In the genomic region with DNA sequence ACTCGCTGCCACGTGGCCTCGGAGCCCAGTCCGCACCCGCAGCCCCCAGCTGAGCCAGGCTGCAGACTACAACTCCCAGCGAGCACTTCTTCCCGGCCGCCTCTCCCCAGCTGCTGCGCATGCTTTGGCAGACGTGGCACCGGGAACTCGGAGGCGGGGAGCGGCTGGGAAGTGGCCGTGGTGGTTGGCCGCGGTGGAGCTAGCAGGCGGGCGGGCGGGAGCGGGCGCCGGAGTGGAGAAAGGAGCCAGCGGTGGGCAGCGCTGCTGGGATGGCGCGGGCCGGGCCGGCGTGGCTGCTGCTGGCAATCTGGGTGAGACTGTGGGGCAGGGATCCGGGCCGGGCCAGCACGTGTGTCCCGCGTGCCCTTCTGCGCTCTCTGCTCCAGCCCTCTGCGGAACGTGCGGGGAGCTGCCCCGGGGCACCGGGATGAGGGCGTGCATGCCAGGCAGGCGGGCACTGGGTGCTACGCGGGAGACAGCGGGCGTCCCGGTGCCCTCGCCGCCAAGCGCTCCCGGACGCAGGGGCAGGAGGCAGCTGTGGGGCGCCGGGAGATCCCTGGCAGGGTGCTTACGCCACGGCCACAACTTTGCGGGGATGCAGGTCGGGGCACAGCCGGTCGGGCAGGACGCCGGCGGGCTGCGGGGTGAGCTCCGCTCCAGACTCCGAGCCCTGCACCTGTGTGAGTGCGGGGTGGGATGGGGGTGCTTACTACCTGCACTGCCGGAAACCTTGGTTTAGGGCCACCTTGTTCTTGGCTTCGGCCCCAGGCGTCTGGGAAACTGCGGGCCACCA, we compare ENCODE assay signal across 1 cellular context.
TF ChIP-seq lines count a peak whose summit lies in the region.

A gene (plus strand): TSS at position 130 of the 793 bp plus-strand sequence. CDS start 140 bp downstream, at position 270.

TF ChIP-seq in HepG2, 621 proteins besides CTCF, POLR2A, EP300 and RAD21 (continued from another document and continues in another):
- TF ChIP-seq, protein P1, sequence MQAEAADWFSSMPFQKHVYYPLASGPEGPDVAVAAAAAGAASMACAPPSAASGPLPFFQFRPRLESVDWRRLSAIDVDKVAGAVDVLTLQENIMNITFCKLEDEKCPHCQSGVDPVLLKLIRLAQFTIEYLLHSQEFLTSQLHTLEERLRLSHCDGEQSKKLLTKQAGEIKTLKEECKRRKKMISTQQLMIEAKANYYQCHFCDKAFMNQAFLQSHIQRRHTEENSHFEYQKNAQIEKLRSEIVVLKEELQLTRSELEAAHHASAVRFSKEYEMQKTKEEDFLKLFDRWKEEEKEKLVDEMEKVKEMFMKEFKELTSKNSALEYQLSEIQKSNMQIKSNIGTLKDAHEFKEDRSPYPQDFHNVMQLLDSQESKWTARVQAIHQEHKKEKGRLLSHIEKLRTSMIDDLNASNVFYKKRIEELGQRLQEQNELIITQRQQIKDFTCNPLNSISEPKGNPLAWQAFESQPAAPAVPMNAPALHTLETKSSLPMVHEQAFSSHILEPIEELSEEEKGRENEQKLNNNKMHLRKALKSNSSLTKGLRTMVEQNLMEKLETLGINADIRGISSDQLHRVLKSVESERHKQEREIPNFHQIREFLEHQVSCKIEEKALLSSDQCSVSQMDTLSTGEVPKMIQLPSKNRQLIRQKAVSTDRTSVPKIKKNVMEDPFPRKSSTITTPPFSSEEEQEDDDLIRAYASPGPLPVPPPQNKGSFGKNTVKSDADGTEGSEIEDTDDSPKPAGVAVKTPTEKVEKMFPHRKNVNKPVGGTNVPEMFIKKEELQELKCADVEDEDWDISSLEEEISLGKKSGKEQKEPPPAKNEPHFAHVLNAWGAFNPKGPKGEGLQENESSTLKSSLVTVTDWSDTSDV (CRISPR knock-in tag; IDR thresholded peaks at IDR 0.05), result peak; percentile 34
- TF ChIP-seq MZF1 (CRISPR knock-in tag; IDR thresholded peaks at IDR 0.05; ENCODE audit: borderline replicate concordance) (no peak), ZNF292 (CRISPR knock-in tag; IDR thresholded peaks at IDR 0.05; ENCODE audit: borderline replicate concordance, low read depth) (peak; percentile 75), ZNF367 (CRISPR knock-in tag; IDR thresholded peaks at IDR 0.05; ENCODE audit: borderline replicate concordance) (no peak), ZNF263 (CRISPR knock-in tag; IDR thresholded peaks at IDR 0.05) (no peak), CHD4 (IDR thresholded peaks at IDR 0.05; ENCODE audit: borderline replicate concordance, low read length) (no peak), HOXA7 (CRISPR knock-in tag; IDR thresholded peaks at IDR 0.05) (no peak), ATAD3A (CRISPR knock-in tag; IDR thresholded peaks at IDR 0.05) (no peak), MIER2 (CRISPR knock-in tag; IDR thresholded peaks at IDR 0.05) (peak; percentile 47; the same call in 1 of the 2 replicates), CBX5 (CRISPR knock-in tag; IDR thresholded peaks at IDR 0.05; ENCODE audit: borderline replicate concordance) (peak; percentile 68; the same call in 1 of the 2 replicates), MIXL1 (CRISPR knock-in tag; IDR thresholded peaks at IDR 0.05) (no peak; the same call in 1 of the 2 replicates), NBN (conservative IDR thresholded peaks at IDR 0.05) (no peak), MLLT10 (CRISPR knock-in tag; IDR thresholded peaks at IDR 0.05) (no peak), ZNF124 (CRISPR knock-in tag; IDR thresholded peaks at IDR 0.05) (no peak), SRSF4 (IDR thresholded peaks at IDR 0.05; ENCODE audit: low read depth, low read length, poor library complexity, severe bottlenecking) (no peak), HDAC2 (CRISPR knock-in tag; IDR thresholded peaks at IDR 0.05) (peak; percentile 44; the same call in 1 of the 2 replicates), GABPB1 (CRISPR knock-in tag; IDR thresholded peaks at IDR 0.05) (peak; percentile 93), FOXJ3 (CRISPR knock-in tag; IDR thresholded peaks at IDR 0.05; ENCODE audit: borderline replicate concordance) (peak; percentile 39; the same call in 1 of the 2 replicates), ZNF207 (IDR thresholded peaks at IDR 0.05; ENCODE audit: borderline replicate concordance) (no peak), SIN3B (IDR thresholded peaks at IDR 0.05; ENCODE audit: low read length) (no peak)
- TF ChIP-seq, protein P2, sequence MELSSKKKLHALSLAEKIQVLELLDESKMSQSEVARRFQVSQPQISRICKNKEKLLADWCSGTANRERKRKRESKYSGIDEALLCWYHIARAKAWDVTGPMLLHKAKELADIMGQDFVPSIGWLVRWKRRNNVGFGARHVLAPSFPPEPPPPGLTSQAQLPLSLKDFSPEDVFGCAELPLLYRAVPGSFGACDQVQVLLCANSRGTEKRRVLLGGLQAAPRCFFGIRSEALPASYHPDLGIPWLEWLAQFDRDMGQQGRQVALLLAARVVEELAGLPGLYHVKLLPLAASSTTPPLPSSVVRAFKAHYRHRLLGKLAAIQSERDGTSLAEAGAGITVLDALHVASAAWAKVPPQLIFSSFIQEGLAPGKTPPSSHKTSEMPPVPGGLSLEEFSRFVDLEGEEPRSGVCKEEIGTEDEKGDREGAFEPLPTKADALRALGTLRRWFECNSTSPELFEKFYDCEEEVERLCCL (CRISPR knock-in tag; IDR thresholded peaks at IDR 0.05; ENCODE audit: borderline replicate concordance), result 0 out of 2 replicates have a peak, but pooled peaks have one; percentile 22
- TF ChIP-seq, protein P3, sequence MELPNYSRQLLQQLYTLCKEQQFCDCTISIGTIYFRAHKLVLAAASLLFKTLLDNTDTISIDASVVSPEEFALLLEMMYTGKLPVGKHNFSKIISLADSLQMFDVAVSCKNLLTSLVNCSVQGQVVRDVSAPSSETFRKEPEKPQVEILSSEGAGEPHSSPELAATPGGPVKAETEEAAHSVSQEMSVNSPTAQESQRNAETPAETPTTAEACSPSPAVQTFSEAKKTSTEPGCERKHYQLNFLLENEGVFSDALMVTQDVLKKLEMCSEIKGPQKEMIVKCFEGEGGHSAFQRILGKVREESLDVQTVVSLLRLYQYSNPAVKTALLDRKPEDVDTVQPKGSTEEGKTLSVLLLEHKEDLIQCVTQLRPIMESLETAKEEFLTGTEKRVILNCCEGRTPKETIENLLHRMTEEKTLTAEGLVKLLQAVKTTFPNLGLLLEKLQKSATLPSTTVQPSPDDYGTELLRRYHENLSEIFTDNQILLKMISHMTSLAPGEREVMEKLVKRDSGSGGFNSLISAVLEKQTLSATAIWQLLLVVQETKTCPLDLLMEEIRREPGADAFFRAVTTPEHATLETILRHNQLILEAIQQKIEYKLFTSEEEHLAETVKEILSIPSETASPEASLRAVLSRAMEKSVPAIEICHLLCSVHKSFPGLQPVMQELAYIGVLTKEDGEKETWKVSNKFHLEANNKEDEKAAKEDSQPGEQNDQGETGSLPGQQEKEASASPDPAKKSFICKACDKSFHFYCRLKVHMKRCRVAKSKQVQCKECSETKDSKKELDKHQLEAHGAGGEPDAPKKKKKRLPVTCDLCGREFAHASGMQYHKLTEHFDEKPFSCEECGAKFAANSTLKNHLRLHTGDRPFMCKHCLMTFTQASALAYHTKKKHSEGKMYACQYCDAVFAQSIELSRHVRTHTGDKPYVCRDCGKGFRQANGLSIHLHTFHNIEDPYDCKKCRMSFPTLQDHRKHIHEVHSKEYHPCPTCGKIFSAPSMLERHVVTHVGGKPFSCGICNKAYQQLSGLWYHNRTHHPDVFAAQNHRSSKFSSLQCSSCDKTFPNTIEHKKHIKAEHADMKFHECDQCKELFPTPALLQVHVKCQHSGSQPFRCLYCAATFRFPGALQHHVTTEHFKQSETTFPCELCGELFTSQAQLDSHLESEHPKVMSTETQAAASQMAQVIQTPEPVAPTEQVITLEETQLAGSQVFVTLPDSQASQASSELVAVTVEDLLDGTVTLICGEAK (IDR thresholded peaks at IDR 0.05), result no peak
- TF ChIP-seq, protein P3 (CRISPR knock-in tag; IDR thresholded peaks at IDR 0.05), result peak; percentile 82
- TF ChIP-seq, protein P4, sequence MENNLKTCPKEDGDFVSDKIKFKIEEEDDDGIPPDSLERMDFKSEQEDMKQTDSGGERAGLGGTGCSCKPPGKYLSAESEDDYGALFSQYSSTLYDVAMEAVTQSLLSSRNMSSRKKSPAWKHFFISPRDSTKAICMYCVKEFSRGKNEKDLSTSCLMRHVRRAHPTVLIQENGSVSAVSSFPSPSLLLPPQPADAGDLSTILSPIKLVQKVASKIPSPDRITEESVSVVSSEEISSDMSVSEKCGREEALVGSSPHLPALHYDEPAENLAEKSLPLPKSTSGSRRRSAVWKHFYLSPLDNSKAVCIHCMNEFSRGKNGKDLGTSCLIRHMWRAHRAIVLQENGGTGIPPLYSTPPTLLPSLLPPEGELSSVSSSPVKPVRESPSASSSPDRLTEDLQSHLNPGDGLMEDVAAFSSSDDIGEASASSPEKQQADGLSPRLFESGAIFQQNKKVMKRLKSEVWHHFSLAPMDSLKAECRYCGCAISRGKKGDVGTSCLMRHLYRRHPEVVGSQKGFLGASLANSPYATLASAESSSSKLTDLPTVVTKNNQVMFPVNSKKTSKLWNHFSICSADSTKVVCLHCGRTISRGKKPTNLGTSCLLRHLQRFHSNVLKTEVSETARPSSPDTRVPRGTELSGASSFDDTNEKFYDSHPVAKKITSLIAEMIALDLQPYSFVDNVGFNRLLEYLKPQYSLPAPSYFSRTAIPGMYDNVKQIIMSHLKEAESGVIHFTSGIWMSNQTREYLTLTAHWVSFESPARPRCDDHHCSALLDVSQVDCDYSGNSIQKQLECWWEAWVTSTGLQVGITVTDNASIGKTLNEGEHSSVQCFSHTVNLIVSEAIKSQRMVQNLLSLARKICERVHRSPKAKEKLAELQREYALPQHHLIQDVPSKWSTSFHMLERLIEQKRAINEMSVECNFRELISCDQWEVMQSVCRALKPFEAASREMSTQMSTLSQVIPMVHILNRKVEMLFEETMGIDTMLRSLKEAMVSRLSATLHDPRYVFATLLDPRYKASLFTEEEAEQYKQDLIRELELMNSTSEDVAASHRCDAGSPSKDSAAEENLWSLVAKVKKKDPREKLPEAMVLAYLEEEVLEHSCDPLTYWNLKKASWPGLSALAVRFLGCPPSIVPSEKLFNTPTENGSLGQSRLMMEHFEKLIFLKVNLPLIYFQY (CRISPR knock-in tag; IDR thresholded peaks at IDR 0.05; ENCODE audit: borderline replicate concordance), result peak; percentile 56; the same call in 1 of the 2 replicates
- TF ChIP-seq, protein P5, sequence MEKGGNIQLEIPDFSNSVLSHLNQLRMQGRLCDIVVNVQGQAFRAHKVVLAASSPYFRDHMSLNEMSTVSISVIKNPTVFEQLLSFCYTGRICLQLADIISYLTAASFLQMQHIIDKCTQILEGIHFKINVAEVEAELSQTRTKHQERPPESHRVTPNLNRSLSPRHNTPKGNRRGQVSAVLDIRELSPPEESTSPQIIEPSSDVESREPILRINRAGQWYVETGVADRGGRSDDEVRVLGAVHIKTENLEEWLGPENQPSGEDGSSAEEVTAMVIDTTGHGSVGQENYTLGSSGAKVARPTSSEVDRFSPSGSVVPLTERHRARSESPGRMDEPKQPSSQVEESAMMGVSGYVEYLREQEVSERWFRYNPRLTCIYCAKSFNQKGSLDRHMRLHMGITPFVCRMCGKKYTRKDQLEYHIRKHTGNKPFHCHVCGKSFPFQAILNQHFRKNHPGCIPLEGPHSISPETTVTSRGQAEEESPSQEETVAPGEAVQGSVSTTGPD (CRISPR knock-in tag; IDR thresholded peaks at IDR 0.05), result no peak
- TF ChIP-seq, protein P6, sequence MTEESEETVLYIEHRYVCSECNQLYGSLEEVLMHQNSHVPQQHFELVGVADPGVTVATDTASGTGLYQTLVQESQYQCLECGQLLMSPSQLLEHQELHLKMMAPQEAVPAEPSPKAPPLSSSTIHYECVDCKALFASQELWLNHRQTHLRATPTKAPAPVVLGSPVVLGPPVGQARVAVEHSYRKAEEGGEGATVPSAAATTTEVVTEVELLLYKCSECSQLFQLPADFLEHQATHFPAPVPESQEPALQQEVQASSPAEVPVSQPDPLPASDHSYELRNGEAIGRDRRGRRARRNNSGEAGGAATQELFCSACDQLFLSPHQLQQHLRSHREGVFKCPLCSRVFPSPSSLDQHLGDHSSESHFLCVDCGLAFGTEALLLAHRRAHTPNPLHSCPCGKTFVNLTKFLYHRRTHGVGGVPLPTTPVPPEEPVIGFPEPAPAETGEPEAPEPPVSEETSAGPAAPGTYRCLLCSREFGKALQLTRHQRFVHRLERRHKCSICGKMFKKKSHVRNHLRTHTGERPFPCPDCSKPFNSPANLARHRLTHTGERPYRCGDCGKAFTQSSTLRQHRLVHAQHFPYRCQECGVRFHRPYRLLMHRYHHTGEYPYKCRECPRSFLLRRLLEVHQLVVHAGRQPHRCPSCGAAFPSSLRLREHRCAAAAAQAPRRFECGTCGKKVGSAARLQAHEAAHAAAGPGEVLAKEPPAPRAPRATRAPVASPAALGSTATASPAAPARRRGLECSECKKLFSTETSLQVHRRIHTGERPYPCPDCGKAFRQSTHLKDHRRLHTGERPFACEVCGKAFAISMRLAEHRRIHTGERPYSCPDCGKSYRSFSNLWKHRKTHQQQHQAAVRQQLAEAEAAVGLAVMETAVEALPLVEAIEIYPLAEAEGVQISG (CRISPR knock-in tag; IDR thresholded peaks at IDR 0.05), result peak; percentile 92
- TF ChIP-seq, protein P7, sequence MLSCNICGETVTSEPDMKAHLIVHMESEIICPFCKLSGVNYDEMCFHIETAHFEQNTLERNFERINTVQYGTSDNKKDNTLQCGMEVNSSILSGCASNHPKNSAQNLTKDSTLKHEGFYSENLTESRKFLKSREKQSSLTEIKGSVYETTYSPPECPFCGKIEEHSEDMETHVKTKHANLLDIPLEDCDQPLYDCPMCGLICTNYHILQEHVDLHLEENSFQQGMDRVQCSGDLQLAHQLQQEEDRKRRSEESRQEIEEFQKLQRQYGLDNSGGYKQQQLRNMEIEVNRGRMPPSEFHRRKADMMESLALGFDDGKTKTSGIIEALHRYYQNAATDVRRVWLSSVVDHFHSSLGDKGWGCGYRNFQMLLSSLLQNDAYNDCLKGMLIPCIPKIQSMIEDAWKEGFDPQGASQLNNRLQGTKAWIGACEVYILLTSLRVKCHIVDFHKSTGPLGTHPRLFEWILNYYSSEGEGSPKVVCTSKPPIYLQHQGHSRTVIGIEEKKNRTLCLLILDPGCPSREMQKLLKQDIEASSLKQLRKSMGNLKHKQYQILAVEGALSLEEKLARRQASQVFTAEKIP (CRISPR knock-in tag; IDR thresholded peaks at IDR 0.05; ENCODE audit: borderline replicate concordance), result no peak
